ENCODE assay signal across 8 cellular contexts in the genomic region with DNA sequence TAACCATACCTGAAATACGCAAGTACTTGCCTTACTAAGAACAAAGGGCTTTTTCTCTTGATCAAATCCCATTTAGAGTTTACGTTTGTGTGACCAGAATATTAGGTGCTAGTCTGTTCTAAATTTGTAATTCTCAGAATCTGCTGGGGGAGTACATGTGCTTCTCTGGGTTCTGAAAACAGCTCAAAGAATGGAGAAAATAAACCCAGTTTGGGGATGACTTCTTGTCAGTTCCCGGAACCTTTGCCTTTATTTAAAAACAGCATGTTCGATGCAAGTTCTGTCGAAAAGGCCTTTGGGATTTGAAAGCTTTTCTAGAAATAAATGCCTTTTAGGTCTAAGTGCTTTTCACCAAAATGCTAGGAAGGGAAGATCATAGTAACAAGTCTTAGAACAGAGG.
DNase-seq lines count a peak whose midpoint lies in the region; ATAC-seq and TF ChIP-seq lines count a peak whose summit lies in the region.

No MANE protein-coding gene starts in this region.

- no peaks in the 10 kb centered on the region for H3K36me3 ChIP-seq in ES-I3 (ENCODE audit: insufficient read depth, low read length)

- H3K9me3 ChIP-seq in ES-I3 (ENCODE audit: control insufficient read depth, insufficient read depth, low read length): no peaks in the 10 kb centered on the region

- H3K9ac ChIP-seq in ES-I3 (ENCODE audit: low read depth, low read length): peak overlapping the region; percentile 14; the same call in 1 of the 2 replicates

- TF ChIP-seq CTCF in WI38 (IDR thresholded peaks at IDR 0.05; ENCODE audit: low read depth, low read length) (no peak), fibroblast of villous mesenchyme (IDR thresholded peaks at IDR 0.05; ENCODE audit: insufficient read depth, low read depth, low read length) (no peak)

- DNase-seq in fibroblast of villous mesenchyme (ENCODE audit: low read depth): no peak
- no peak for DNase-seq in sciatic nerve (ENCODE audit: low spot score)
- DNase-seq in T1000 (lab: John Stamatoyannopoulos, UW): no peak
- no peak for DNase-seq in NCI-H187 treated with DMSO at 0.1 percent for 48 hours (lab: John Stamatoyannopoulos, UW)
- DNase-seq in stimulated activated CD4-positive, alpha-beta T cell treated with anti-CD3 and anti-CD28 coated beads, Interleukin-2, amount 100 ng/mL, for 48 hours: no peak

- intact Hi-C loops in sciatic nerve (cut with DNase I): loop anchor here (10.0 kb wide), 1 partner anchor 196 kb away; no protein-coding TSS in a partner anchor

- ATAC-seq in sciatic nerve (peak; percentile 67), GM19397 (IDR thresholded peaks at IDR 0.05; ENCODE audit: unreplicated experiment) (no peak)

- peaks cover 49% of the 10 kb centered on the region for H3K4me1 ChIP-seq in ES-I3 (ENCODE audit: insufficient read depth, low read length)

- H3K4me3 ChIP-seq in WI38 (ENCODE audit: low read depth, low read length) (peak overlapping the region; percentile 98), fibroblast of villous mesenchyme (ENCODE audit: low read depth, low read length) (peak overlapping the region; percentile 99)
